ENCODE assay signal across 8 cellular contexts in genomic region chr9:120877276-120878034, GRCh38. TPM values are rescaled to one million over a fixed set of nuclear protein-coding genes. Genes with fewer than 3 reads are reported as not detected.
A peak's percentile ranks its signal among the peaks of the same experiment; 100 is the strongest.
DNase-seq lines count a peak whose midpoint lies in the region; ATAC-seq and TF ChIP-seq lines count a peak whose summit lies in the region.

No MANE protein-coding gene starts in this region.

- peak overlapping the region; percentile 82 for H3K4me2 ChIP-seq in OCI-LY7 (ENCODE audit: low read length)

- POLR2A ChIA-PET in OCI-LY7 (lab: Charles Lee) = interaction anchor here (0.7 to 4.6 kb wide), 6 partner anchors 9 to 195 kb away, joined by 3 to 50 read pairs (median 5); no protein-coding TSS in a partner anchor

- BruUV-seq in OCI-LY7 (replicated peaks; lab: Mats Ljungman, UMichigan) = TSS peak; percentile 88

- no peaks in the 10 kb centered on the region for H3K27me3 ChIP-seq in tibial artery

- intact Hi-C loops in OCI-LY7 (cut with micrococcal nuclease; ENCODE audit: unreplicated experiment) (loop anchor here (1.0 to 5.0 kb wide), 5 partner anchors 25 to 325 kb away; partner anchors contain the start of gene RAB14), natural killer cell (cut with micrococcal nuclease) (loop anchor here (1.0 kb wide), 1 partner anchor 59 kb away; no protein-coding TSS in a partner anchor), tibial artery (cut with DNase I; ENCODE audit: low total_unique reads) (loop anchor here (5.0 kb wide), 1 partner anchor 60 kb away; no protein-coding TSS in a partner anchor)

- no peaks in the 10 kb centered on the region for H3K9me3 Mint-ChIP-seq in natural killer cell

- H3K4me3 Mint-ChIP-seq in natural killer cell = peak overlapping the region; percentile 94

- no peaks in the 10 kb centered on the region for H4K20me1 ChIP-seq in OCI-LY7 (ENCODE audit: insufficient read depth, low read length)

- H3K27me3 Mint-ChIP-seq in natural killer cell (ENCODE audit: low read depth in 2 of 2) = no peaks in the 10 kb centered on the region

- H3K36me3 Mint-ChIP-seq in natural killer cell = no peaks in the 10 kb centered on the region

- H3K9me3 ChIP-seq in OCI-LY7 (ENCODE audit: low read length) = no peaks in the 10 kb centered on the region
- no peaks in the 10 kb centered on the region for H3K9me3 ChIP-seq in tibial artery

- peak; percentile 91 for DNase-seq in COR-L47 (lab: John Stamatoyannopoulos, UW)
- DNase-seq in HUDEP-2 (lab: John Stamatoyannopoulos, UW; ENCODE audit: unreplicated experiment in 76 of 76) = peak in 70 of 76 experiments; percentile 8 to 75 (median 54)
- peak; percentile 90 for DNase-seq in OCI-LY7 (ENCODE audit: low spot score)
- peak; percentile 28 to 55 for DNase-seq in activated T-helper 1 cell treated with anti-CD3 and anti-CD28 coated beads, Interleukin-2, amount 50 U/mL, for 16 hours (ENCODE audit: low read depth in 1 of 2, low spot score in 1 of 2)
- peak; percentile 53 for DNase-seq in fibroblast of pulmonary artery (ENCODE audit: low read depth)
- DNase-seq in natural killer cell = peak; percentile 59
- DNase-seq in tibial artery = peak; percentile 62 to 81

- H3K36me3 ChIP-seq in OCI-LY7 (ENCODE audit: insufficient read depth, low read length) (peaks cover 41% of the 10 kb centered on the region), tibial artery (peaks cover 7 to 23% (median 18%) of the 10 kb centered on the region in 3 donors)

- H3K4me3 ChIP-seq in OCI-LY7 (ENCODE audit: low read depth, low read length, poor library complexity, severe bottlenecking) (peak overlapping the region; percentile 68), fibroblast of pulmonary artery (replicated peaks; ENCODE audit: low read depth, low read length) (peak overlapping the region; percentile 73), tibial artery (peak overlapping the region; percentile 64 to 90)

- H3K4me1 ChIP-seq in OCI-LY7 (ENCODE audit: insufficient read depth, low read length, poor library complexity, severe bottlenecking) (peaks cover 82% of the 10 kb centered on the region), tibial artery (peaks cover 0 to 17% (median 6%) of the 10 kb centered on the region in 4 donors)

- peak overlapping the region; percentile 87 for H3K27ac ChIP-seq in OCI-LY7 (ENCODE audit: low read depth, low read length, poor library complexity, severe bottlenecking)
- H3K27ac ChIP-seq in tibial artery = peak overlapping the region; percentile 93 to 99

- H3K9me2 ChIP-seq in OCI-LY7 (ENCODE audit: insufficient read depth, low read length) = no peaks in the 10 kb centered on the region

- H3K79me2 ChIP-seq in OCI-LY7 (ENCODE audit: insufficient read depth, low read depth, low read length) = peaks cover 32% of the 10 kb centered on the region; the same call in 1 of the 2 replicates

- ATAC-seq in GM19467 (IDR thresholded peaks at IDR 0.05; ENCODE audit: unreplicated experiment) (peak; percentile 35), natural killer cell (peak; percentile 59 to 72 (median 71))

- CTCF ChIA-PET in OCI-LY7 (lab: Charles Lee; ENCODE audit: unreplicated experiment) = interaction anchor here (1.0 kb wide), 1 partner anchor 35 kb away, joined by 3 read pairs; no protein-coding TSS in a partner anchor

- H3K4me1 Mint-ChIP-seq in natural killer cell = peaks cover 29 to 37% of the 10 kb centered on the region in 2 donors

- no peak for TF ChIP-seq CTCF in OCI-LY7 (conservative IDR thresholded peaks at IDR 0.05; ENCODE audit: low read length)
- TF ChIP-seq CTCF in fibroblast of pulmonary artery (IDR thresholded peaks at IDR 0.05; ENCODE audit: low read length, missing control alignments) = no peak
- TF ChIP-seq CTCF in natural killer cell (IDR thresholded peaks at IDR 0.05) = no peak
- peak; percentile 5 to 10 for TF ChIP-seq CTCF in tibial artery (IDR thresholded peaks at IDR 0.05)

- H2AFZ ChIP-seq in OCI-LY7 (ENCODE audit: low read length) = no peak overlapping the region

- peak overlapping the region; percentile 67 to 90 for H3K27ac Mint-ChIP-seq in natural killer cell

RNA-seq across cellular contexts. Expression of gene PHF19, which starts 0.5 kb away (rescaled TPM):
- total RNA-seq in OCI-LY7 (2014; rRNA removed; shearing (Covaris generic)) = 102 and 108 TPM in 2 replicates
- 211 and 214 TPM in 2 replicates for total RNA-seq in OCI-LY7 (2022)
- total RNA-seq in natural killer cell = 10 to 100 TPM; 34.1 to 54.0 (median 47.8) TPM

RNA-seq across cellular contexts. Expression of gene PSMD5, which starts 34.7 kb away (rescaled TPM):
- total RNA-seq in OCI-LY7 (2014; rRNA removed; shearing (Covaris generic)) = 10.0 and 12.0 TPM in 2 replicates
- total RNA-seq in OCI-LY7 (2022) (33.3 and 36.8 TPM in 2 replicates), natural killer cell (10 to 100 TPM; 24.6 to 41.2 (median 37.1) TPM)

RNA-seq across cellular contexts. Expression of gene TRAF1, which starts 49.1 kb away (rescaled TPM):
- 23.7 and 24.2 TPM in 2 replicates for total RNA-seq in OCI-LY7 (2014; rRNA removed; shearing (Covaris generic))
- total RNA-seq in OCI-LY7 (2022) (40.3 and 50.5 TPM in 2 replicates), natural killer cell (10 to 100 TPM; 23.4 to 33.9 (median 30.5) TPM)

Comparison
In these comparisons a context has a peak if more than half of its experiments do, and no peak if none do; other contexts are left out.
1. Peak in every context shown above with its lines: DNase-seq, ATAC-seq, H3K4me3 ChIP-seq and H3K27ac ChIP-seq.
2. CTCF ChIP-seq: peak in tibial artery (2 of 2); none in OCI-LY7 (single experiment), fibroblast of pulmonary artery (single experiment) and natural killer cell (single experiment).